Comparison of ENCODE assay signal across 8 cellular contexts in the genomic region with DNA sequence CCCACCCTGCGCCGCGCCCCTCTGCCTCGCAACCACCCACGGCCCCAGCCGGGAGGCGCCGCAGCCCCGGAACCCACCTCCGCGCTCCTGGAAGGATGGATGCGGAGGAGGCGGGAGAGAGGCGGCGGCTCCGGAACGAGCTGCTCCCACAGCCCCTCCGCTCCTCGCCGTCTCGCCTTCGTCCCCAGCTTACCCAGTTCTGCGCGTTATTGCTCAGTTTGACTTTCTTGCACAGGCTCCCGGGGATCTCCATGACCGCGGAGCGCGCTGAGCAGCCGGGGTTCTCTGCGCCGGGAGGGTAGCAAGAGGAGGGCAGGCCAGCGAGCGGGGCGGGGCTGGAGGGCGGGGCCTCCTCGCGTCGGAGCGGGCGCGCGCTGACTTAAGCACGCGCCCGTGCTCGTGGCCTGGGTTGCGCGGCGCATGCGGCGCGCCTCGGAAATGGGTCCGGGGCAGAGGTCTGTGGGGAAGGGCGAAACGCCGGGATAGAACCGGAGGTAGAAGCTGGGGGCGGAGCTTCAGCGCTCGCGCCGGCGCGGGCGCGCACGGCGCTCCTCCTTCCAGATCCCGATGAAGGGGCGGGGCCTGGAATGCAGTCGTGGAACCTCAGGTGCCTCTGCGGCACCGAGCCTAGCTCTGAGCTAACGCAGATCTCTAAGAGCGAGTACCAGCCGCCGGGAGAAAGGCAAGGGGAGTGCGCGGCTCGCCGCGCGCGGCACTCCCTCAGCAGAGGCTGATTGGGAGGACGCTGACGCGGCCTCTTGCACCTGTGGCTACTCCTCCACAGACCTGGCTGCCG. TPM values are rescaled to one million over a fixed set of nuclear protein-coding genes. Genes with fewer than 3 reads are reported as not detected.
DNase-seq lines count a peak whose midpoint lies in the region; ATAC-seq and TF ChIP-seq lines count a peak whose summit lies in the region.

A gene (minus strand): TSS at position 308 of the 796 bp plus-strand sequence. CDS start 55 bp downstream, at position 253.

- H3K27ac ChIP-seq in adipose tissue (ENCODE audit: low read depth, low read length) (no peak within 1 kb of the TSS), trophoblast cell (ENCODE audit: low read depth, low read length) (peak within 1 kb of the TSS; percentile 83), tibial nerve (peak within 1 kb of the TSS; percentile 42 to 95 (median 83))

- intact Hi-C loops in cardiac septum (cut with DNase I): loop anchor here (10.0 kb wide), 1 partner anchor 105 kb away; a partner anchor contains a TSS

- H3K9me3 ChIP-seq in trophoblast cell (ENCODE audit: insufficient read depth, low read depth, low read length) (no peaks in the 10 kb centered on the region), tibial nerve (no peaks in the 10 kb centered on the region)

- H3K23ac ChIP-seq in trophoblast cell (ENCODE audit: low read length): no peak within 1 kb of the TSS

- peak within 1 kb of the TSS; percentile 50 for H2BK5ac ChIP-seq in trophoblast cell (ENCODE audit: low read depth, low read length, poor library complexity)

- peak within 1 kb of the TSS; percentile 44 for H3K4ac ChIP-seq in trophoblast cell (ENCODE audit: low read depth, low read length)

- H3K27me3 ChIP-seq in trophoblast cell (ENCODE audit: insufficient read depth, low read length) (no peaks in the 10 kb centered on the region), tibial nerve (no peaks in the 10 kb centered on the region)

- peak within 1 kb of the TSS; percentile 83 for H3K4me2 ChIP-seq in trophoblast cell (ENCODE audit: low read length)

- no peak within 1 kb of the TSS for H2BK120ac ChIP-seq in trophoblast cell (ENCODE audit: insufficient read depth, low read length, poor library complexity)

- H3K79me1 ChIP-seq in trophoblast cell (ENCODE audit: low read length): peaks cover 10% of the 10 kb centered on the region

- peak within 1 kb of the TSS; percentile 76 for H3K9ac ChIP-seq in trophoblast cell (ENCODE audit: low read length)

- CTCF ChIA-PET in T-cell (lab: Charles Lee): interaction anchor here (0.7 to 2.3 kb wide), 7 partner anchors 10 to 1449 kb away, joined by 4 to 10 read pairs (median 6); a partner anchor contains a TSS

- H4K8ac ChIP-seq in trophoblast cell (ENCODE audit: low read depth, low read length): peak within 1 kb of the TSS; percentile 74

- peaks cover 33 to 39% (median 34%) of the 10 kb centered on the region in 3 donors for H3K4me1 Mint-ChIP-seq in T-cell

- H2AFZ ChIP-seq in trophoblast cell (ENCODE audit: insufficient read depth, low read length, poor library complexity): peak within 1 kb of the TSS; percentile 73

- peaks cover 7% of the 10 kb centered on the region for H3K36me3 Mint-ChIP-seq in T-cell

- H3K4me3 ChIP-seq in trophoblast cell (ENCODE audit: low read depth, low read length) (peak within 1 kb of the TSS; percentile 96), tibial nerve (peak within 1 kb of the TSS; percentile 67 to 98 (median 92))

- no peak within 1 kb of the TSS for H2AK5ac ChIP-seq in trophoblast cell (ENCODE audit: low read length)

- WGBS in adipose tissue, 3 donors: 0 to 1% (median 1%) methylated on average over 82 to 90 of the region's 90 CpGs
- WGBS in trophoblast cell (ENCODE audit: extremely low coverage, insufficient coverage, insufficient read length): no CpG with 5 or more reads among the region's 90 CpGs
- WGBS in tibial nerve, 2 donors: 0 to 1% methylated on average over 20 to 86 of the region's 90 CpGs

- ATAC-seq in HG02870 (IDR thresholded peaks at IDR 0.05; ENCODE audit: unreplicated experiment): peak; percentile 79
- peak; percentile 89 to 92 (median 90) for ATAC-seq in T-cell (replicated peaks in 1 of 4)

- H3K4me3 Mint-ChIP-seq in T-cell: peak within 1 kb of the TSS; percentile 90 to 95 (median 92)

- peak within 1 kb of the TSS; percentile 57 for H3K18ac ChIP-seq in trophoblast cell (ENCODE audit: low read length)

- no peaks in the 10 kb centered on the region for H3K9me3 Mint-ChIP-seq in T-cell

- in situ Hi-C loops in GM13977 (cut with MboI; ENCODE audit: low pct_unique_long_range_greater_than_20kb, low sequenced_read_pairs, unreplicated experiment): no loop called here

- H3K27me3 Mint-ChIP-seq in T-cell: no peaks in the 10 kb centered on the region

- peak within 1 kb of the TSS; percentile 64 for H3K14ac ChIP-seq in trophoblast cell (ENCODE audit: low read length)

- DNase-seq in GM13977 (ENCODE audit: low spot score): peak; percentile 93
- DNase-seq in NCI-H146 (lab: John Stamatoyannopoulos, UW): peak; percentile 95
- peak; percentile 85 to 97 (median 94) for DNase-seq in T-cell
- peak; percentile 98 for DNase-seq in cardiac septum (ENCODE audit: low spot score)
- peak; percentile 99 for DNase-seq in trophoblast cell
- peak; percentile 94 to 95 for DNase-seq in tibial nerve (ENCODE audit: low spot score in 2 of 2)

- peaks cover 0 to 2% of the 10 kb centered on the region in 2 experiments for H3K4me1 ChIP-seq in trophoblast cell (ENCODE audit: control insufficient read depth in 1 of 2, insufficient read depth in 2 of 2, low read length in 2 of 2)
- H3K4me1 ChIP-seq in tibial nerve: peaks cover 0 to 29% (median 6%) of the 10 kb centered on the region in 4 donors

- no peak within 1 kb of the TSS for H2BK12ac ChIP-seq in trophoblast cell (ENCODE audit: low read length)

- no peak for TF ChIP-seq CTCF in GM13977 (IDR thresholded peaks at IDR 0.05; ENCODE audit: extremely low read depth, insufficient read depth, missing control alignments)
- TF ChIP-seq CTCF in tibial nerve (IDR thresholded peaks at IDR 0.05): no peak

- peak in 1 of 2 donors; percentile 78 for TF ChIP-seq POLR2A in tibial nerve (IDR thresholded peaks at IDR 0.05)

- H3K36me3 ChIP-seq in trophoblast cell (ENCODE audit: control insufficient read depth in 1 of 2, insufficient read depth in 2 of 2, low read length in 2 of 2) (no peaks in the 10 kb centered on the region), tibial nerve (no peaks in the 10 kb centered on the region)

- peaks cover 8% of the 10 kb centered on the region for H3K79me2 ChIP-seq in trophoblast cell (ENCODE audit: control insufficient read depth, insufficient read depth, low read length, poor library complexity)

- POLR2A ChIA-PET in T-cell (lab: Charles Lee): interaction anchor here (0.6 to 1.2 kb wide), 9 partner anchors 12 to 1413 kb away, joined by 3 to 8 read pairs (median 4); a partner anchor contains a TSS

- peak within 1 kb of the TSS; percentile 58 for H4K12ac ChIP-seq in trophoblast cell (ENCODE audit: low read depth, low read length)

- peak within 1 kb of the TSS; percentile 30 for H4K91ac ChIP-seq in trophoblast cell (ENCODE audit: low read depth, low read length)

- peak; percentile 64 to 83 for TF ChIP-seq EP300 in tibial nerve (IDR thresholded peaks at IDR 0.05)

- H3K27ac Mint-ChIP-seq in T-cell: peak within 1 kb of the TSS; percentile 93 to 95

RNA-seq across cellular contexts. Expression of the gene that starts here (rescaled TPM):
- total RNA-seq in T-cell: 10 to 100 TPM; 11.6 to 22.0 (median 15.7) TPM
- polyA plus RNA-seq in adipose tissue: 10 to 100 TPM; 24.2 to 39.5 (median 39.0) TPM
- total RNA-seq in cardiac septum: 13.8 TPM
- 56.3 and 57.6 TPM in 2 replicates for polyA plus RNA-seq in trophoblast cell (2013)
- 10 to 100 TPM; 40.4 to 80.8 (median 49.5) TPM for total RNA-seq in tibial nerve
